In genomic region chr1:39514710-39515124, GRCh38 we compare ENCODE assay signal across 11 cellular contexts. TPM values are rescaled to one million over a fixed set of nuclear protein-coding genes. Genes with fewer than 3 reads are reported as not detected.
A peak's percentile ranks its signal among the peaks of the same experiment; 100 is the strongest.
DNase-seq lines count a peak whose midpoint lies in the region; ATAC-seq and TF ChIP-seq lines count a peak whose summit lies in the region.
"Not testable (repeated sequence)": the region's sequence is repeated elsewhere in the genome, so short reads cannot be mapped to it uniquely, and the experiment has no call there.
"Had no signal": no experiment of that assay in that cellular context is flagged by ENCODE, and none has a peak within 500 bp of the region (broad histone marks: within the 10 kb centered on the region; RNA-seq: fewer than 3 reads in every experiment).

No MANE protein-coding gene starts in this region.

- H3K4me1 ChIP-seq in stomach, result not testable (repeated sequence)

- 0 to 4% (median 2%) methylated on average over 6 to 43 of the region's 46 CpGs; no CpG with 5 or more reads in 1 of the 5 donors for WGBS in stomach, 5 donors

- not testable (repeated sequence) for H3K36me3 ChIP-seq in stomach

- peak; percentile 17 for ATAC-seq in HG03108 (IDR thresholded peaks at IDR 0.05; ENCODE audit: unreplicated experiment)
- ATAC-seq in activated CD4-positive, CD25-positive, alpha-beta regulatory T cell treated with anti-CD3 and anti-CD28 coated beads, Interleukin-2, amount 50 U/mL, for 24 hours, result peak; percentile 46 to 49
- peak; percentile 32 for ATAC-seq in left colon
- peak; percentile 36 for ATAC-seq in omental fat pad (ENCODE audit: low FRiP score)

- H3K4me3 ChIP-seq in astrocyte of the spinal cord (ENCODE audit: low read depth, low read length) (peak overlapping the region; percentile 10), foreskin fibroblast (ENCODE audit: low read depth in 1 of 2, low read length in 2 of 2) (peak overlapping the region; percentile 15 to 28), stomach (peak overlapping the region; percentile 32 to 44 (median 38))

- TF ChIP-seq CTCF in astrocyte of the spinal cord (IDR thresholded peaks at IDR 0.05; ENCODE audit: low read depth, low read length); foreskin fibroblast (IDR thresholded peaks at IDR 0.05; ENCODE audit: low read depth, low read length); omental fat pad (IDR thresholded peaks at IDR 0.05); stomach (IDR thresholded peaks at IDR 0.05): not testable (repeated sequence)

- not testable (repeated sequence) for H3K9me3 ChIP-seq in stomach

- H3K27me3 ChIP-seq in stomach, result peaks cover 0 to 16% (median 0%) of the 10 kb centered on the region in 3 donors

- not testable (repeated sequence) for TF ChIP-seq EP300 in stomach (IDR thresholded peaks at IDR 0.05)

- intact Hi-C loops in left colon (cut with DNase I, micrococcal nuclease); stomach (cut with DNase I; ENCODE audit: low total_unique reads): not testable (repeated sequence)

- in situ Hi-C loops in astrocyte of the spinal cord (cut with HindIII; ENCODE audit: low sequenced_read_pairs), result not testable (repeated sequence)

- DNase-seq in ELR (ENCODE audit: low read depth), result peak; percentile 30
- DNase-seq in astrocyte of the spinal cord (ENCODE audit: low read depth, low spot score), result peak; percentile 14
- peak; percentile 14 to 47 for DNase-seq in foreskin fibroblast
- DNase-seq in left colon; omental fat pad (ENCODE audit: low spot score); stomach: not testable (repeated sequence)

- peak overlapping the region in 1 of 5 donors; percentile 31 for H3K27ac ChIP-seq in stomach

- TF ChIP-seq POLR2A in stomach (IDR thresholded peaks at IDR 0.05), result not testable (repeated sequence)

RNA-seq across cellular contexts. Expression of gene BMP8A, which starts 23.3 kb away (rescaled TPM):
- total RNA-seq in left colon (1 to 10 TPM; 4.4 to 6.8 TPM), omental fat pad (1 to 10 TPM in 1 of 4 donors, not detected in 3; 2.0 TPM), stomach (not detected)
- not detected for polyA plus RNA-seq in stomach
- total RNA-seq: activated CD4-positive, alpha-beta T cell treated with anti-CD3 and anti-CD28 coated beads, Interleukin-2, amount 10 ng/mL, durations not matched to agents 7 days and 5 days; activated T-helper 1 cell treated with anti-CD3 and anti-CD28 coated beads, Interleukin-12 subunit alpha, Interleukin-12 subunit beta, Interleukin-2, Interleukin-4 antibody, amounts not matched to agents 30 ng/mL and 10 ng/mL and 1 ng/mL, durations not matched to agents 14 hours and 24 hours and 36 hours; MCF 10A had no signal
